10 cellular contexts compared by ENCODE assay signal in the genomic region with DNA sequence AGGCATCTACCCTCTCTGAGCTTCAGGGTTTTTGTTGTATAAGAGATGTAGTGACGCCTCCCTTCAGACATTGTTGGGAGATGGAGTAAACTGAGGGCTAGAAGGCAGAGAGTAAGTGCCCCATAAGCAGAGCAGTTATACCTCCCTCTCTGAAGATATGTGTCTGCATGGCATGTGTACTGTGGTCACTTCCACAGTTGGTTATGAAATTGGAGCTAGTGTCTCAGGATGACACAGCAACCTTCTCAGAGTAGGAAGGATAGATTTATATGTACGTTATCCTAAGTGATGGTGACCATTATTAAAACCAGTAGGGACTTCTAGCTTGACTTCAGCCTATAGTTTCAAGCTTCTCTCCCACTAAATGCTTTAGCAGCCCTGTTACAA. TPM values are rescaled to one million over a fixed set of nuclear protein-coding genes. Genes with fewer than 3 reads are reported as not detected.
DNase-seq lines count a peak whose midpoint lies in the region; ATAC-seq and TF ChIP-seq lines count a peak whose summit lies in the region.
"Had no signal": no experiment of that assay in that cellular context is flagged by ENCODE, and none has a peak within 500 bp of the region (broad histone marks: within the 10 kb centered on the region; RNA-seq: fewer than 3 reads in every experiment).

No MANE protein-coding gene starts in this region.

- no peaks in the 10 kb centered on the region for H3K9me3 ChIP-seq in psoas muscle

- DNase-seq in SIG-M5 treated with dmso at 0.1 percent for 504 hours (lab: John Stamatoyannopoulos, UW; ENCODE audit: unreplicated experiment) (peak; percentile 78), SIG-M5 (lab: John Stamatoyannopoulos, UW) (no peak), M059J (ENCODE audit: low read depth) (peak; percentile 31), astrocyte of the spinal cord (ENCODE audit: low read depth, low spot score) (peak; percentile 26), psoas muscle (no peak), sciatic nerve (ENCODE audit: low spot score) (no peak)
- DNase-seq: NCI-H446 treated with DMSO at 0.1 percent for 48 hours had no signal

- no peak overlapping the region for H3K27ac ChIP-seq in psoas muscle
- H3K27ac ChIP-seq: 22Rv1 had no signal

- in situ Hi-C loops in astrocyte of the spinal cord (cut with HindIII; ENCODE audit: low sequenced_read_pairs) = no loop called here

- H3K4me3 ChIP-seq in astrocyte of the spinal cord (ENCODE audit: low read depth, low read length) (no peak overlapping the region), psoas muscle (no peak overlapping the region)

- no peaks in the 10 kb centered on the region for H3K27me3 ChIP-seq in psoas muscle (ENCODE audit: insufficient read depth in 3 of 3, low read length in 2 of 3)

- H3K4me1 ChIP-seq in psoas muscle = peaks cover 12% of the 10 kb centered on the region

- no peak for TF ChIP-seq CTCF in astrocyte of the spinal cord (IDR thresholded peaks at IDR 0.05; ENCODE audit: low read depth, low read length)
- TF ChIP-seq CTCF in psoas muscle (IDR thresholded peaks at IDR 0.05) = no peak

- no peaks in the 10 kb centered on the region for H3K36me3 ChIP-seq in psoas muscle (ENCODE audit: insufficient read depth in 1 of 2, low read depth in 1 of 2)

- WGBS in psoas muscle, 3 donors = 68 to 85% (median 81%) methylated on average over 2 of the region's 2 CpGs

- intact Hi-C loops in psoas muscle (cut with DNase I) (no loop called here), sciatic nerve (cut with DNase I) (no loop called here)

- ATAC-seq in psoas muscle (peak; percentile 81 to 87 (median 83)), sciatic nerve (no peak), GM21515 (IDR thresholded peaks at IDR 0.05; ENCODE audit: unreplicated experiment) (no peak), GM19455 (IDR thresholded peaks at IDR 0.05; ENCODE audit: unreplicated experiment) (no peak)

RNA-seq across cellular contexts. Expression of a gene that starts 17.9 kb away (rescaled TPM):
- total RNA-seq in M059J (2014; rRNA removed; shearing (Covaris generic)) = 27.1 and 32.2 TPM in 2 replicates
- 10 to 100 TPM; 15.5 to 17.5 (median 16.5) TPM for total RNA-seq in psoas muscle
- 10 to 100 TPM in 1 of 3 donors, 1 to 10 TPM in 2; 3.4 to 14.7 (median 8.6) TPM for polyA plus RNA-seq in psoas muscle
- 34.1 TPM for total RNA-seq in sciatic nerve

RNA-seq across cellular contexts. Expression of a gene that starts 44.3 kb away (rescaled TPM):
- total RNA-seq in M059J (2014; rRNA removed; shearing (Covaris generic)) = 10.4 and 10.6 TPM in 2 replicates
- 10 to 100 TPM; 12.0 to 17.9 (median 15.8) TPM for total RNA-seq in psoas muscle
- polyA plus RNA-seq in psoas muscle = 10 to 100 TPM; 10.9 to 37.0 (median 12.5) TPM
- total RNA-seq in sciatic nerve = 12.9 TPM

RNA-seq across cellular contexts. Expression of a gene that starts 44.6 kb away (rescaled TPM):
- 12.2 and 14.6 TPM in 2 replicates for total RNA-seq in M059J (2014; rRNA removed; shearing (Covaris generic))
- 10 to 100 TPM; 24.9 to 35.0 (median 30.0) TPM for total RNA-seq in psoas muscle
- polyA plus RNA-seq in psoas muscle = 10 to 100 TPM; 17.3 to 36.6 (median 23.2) TPM
- 12.5 TPM for total RNA-seq in sciatic nerve

Comparison
In these comparisons a context has a peak if more than half of its experiments do, and no peak if none do; other contexts are left out.
1. DNase-seq: peak in SIG-M5 treated with dmso at 0.1 percent for 504 hours (single experiment), M059J (single experiment) and astrocyte of the spinal cord (single experiment); none in SIG-M5 (single experiment), psoas muscle (0 of 2) and sciatic nerve (single experiment).
2. ATAC-seq: peak in psoas muscle (4 of 4); none in sciatic nerve (single experiment), GM21515 (single experiment) and GM19455 (single experiment).